Comparison of ENCODE assay signal across 21 cellular contexts in the genomic region with DNA sequence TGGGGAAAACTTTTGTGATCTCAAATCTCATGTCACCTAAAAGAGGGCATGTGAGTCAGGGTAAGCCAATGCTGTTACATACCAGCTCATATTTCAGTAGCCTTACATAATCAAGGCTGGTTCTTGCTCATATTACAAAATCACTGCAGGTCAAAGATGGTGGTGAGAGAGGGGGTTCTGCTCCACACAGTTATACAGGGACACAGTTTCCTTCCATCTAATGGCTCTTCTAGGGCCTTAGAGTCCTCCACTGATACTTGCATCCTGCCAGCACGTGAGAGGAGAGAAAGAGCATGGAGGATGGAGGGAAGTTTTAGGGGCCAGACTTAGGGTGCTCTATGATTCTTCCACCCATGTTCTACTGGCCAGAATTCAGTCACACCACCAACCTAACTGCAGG.
DNase-seq lines count a peak whose midpoint lies in the region; ATAC-seq and TF ChIP-seq lines count a peak whose summit lies in the region.
"Had no signal": no experiment of that assay in that cellular context is flagged by ENCODE, and none has a peak within 500 bp of the region (broad histone marks: within the 10 kb centered on the region; RNA-seq: fewer than 3 reads in every experiment).

No MANE protein-coding gene starts in this region.

- H3F3A ChIP-seq in GM23338 (replicated peaks; ENCODE audit: low read depth), result no peaks in the 10 kb centered on the region

- peak overlapping the region; percentile 18 for H2BK5ac ChIP-seq in trophoblast cell (ENCODE audit: low read depth, low read length, poor library complexity)

- H3K27ac ChIP-seq in GM23338 (ENCODE audit: low read depth) (no peak overlapping the region), epithelial cell of prostate (peak overlapping the region; percentile 57), trophoblast cell (ENCODE audit: low read depth, low read length) (no peak overlapping the region)
- H3K27ac ChIP-seq: BLaER1, cardiac muscle cell had no signal

- no peak overlapping the region for H2AK5ac ChIP-seq in trophoblast cell (ENCODE audit: low read length)

- H3K4me3 Mint-ChIP-seq in GM23338 (no peak overlapping the region), T-helper 17 cell (no peak overlapping the region)
- H3K4me3 Mint-ChIP-seq in activated CD4-positive, alpha-beta T cell treated with anti-CD3 and anti-CD28 coated beads for 36 hours, result no peak overlapping the region
- H3K4me3 Mint-ChIP-seq: activated naive CD4-positive, alpha-beta T cell treated with anti-CD3 and anti-CD28 coated beads for 36 hours; T-helper 1 cell treated with Interleukin-12 subunit alpha and Interleukin-12 subunit beta and Interleukin-4 antibody, amounts not matched to agents 30 μg/mL and 1 μg/mL, for 36 hours had no signal

- POLR2A ChIA-PET in activated CD4-positive, alpha-beta T cell treated with anti-CD3 and anti-CD28 coated beads for 36 hours (lab: Charles Lee), result no interaction called here

- ATAC-seq in GM23338 (no peak), T-helper 17 cell (no peak)
- ATAC-seq in activated CD4-positive, alpha-beta T cell treated with anti-CD3 and anti-CD28 coated beads for 36 hours, result no peak
- ATAC-seq: sciatic nerve had no signal

- in situ Hi-C loops in GM13977 (cut with MboI; ENCODE audit: low pct_unique_long_range_greater_than_20kb, low sequenced_read_pairs, unreplicated experiment), result loop anchor here (25.0 kb wide), 2 partner anchors 386 to 486 kb away; no protein-coding TSS in a partner anchor

- no peak for TF ChIP-seq CTCF in GM23338 (conservative IDR thresholded peaks at IDR 0.05; ENCODE audit: low read depth in 2 of 2)
- TF ChIP-seq CTCF in GM13977 (IDR thresholded peaks at IDR 0.05; ENCODE audit: extremely low read depth, insufficient read depth, missing control alignments), result no peak

- H3K36me3 Mint-ChIP-seq in GM23338 (ENCODE audit: low read depth), result no peaks in the 10 kb centered on the region
- H3K36me3 Mint-ChIP-seq in activated CD4-positive, alpha-beta T cell treated with anti-CD3 and anti-CD28 coated beads for 36 hours (ENCODE audit: low read depth), result no peaks in the 10 kb centered on the region
- no peaks in the 10 kb centered on the region for H3K36me3 Mint-ChIP-seq in T-helper 17 cell (ENCODE audit: low read depth)

- no peak overlapping the region for H3K23ac ChIP-seq in trophoblast cell (ENCODE audit: low read length)

- no peaks in the 10 kb centered on the region for H3K36me3 ChIP-seq in GM23338 (ENCODE audit: insufficient read depth)
- no peaks in the 10 kb centered on the region for H3K36me3 ChIP-seq in trophoblast cell (ENCODE audit: control insufficient read depth in 1 of 2, insufficient read depth in 2 of 2, low read length in 2 of 2)
- H3K36me3 ChIP-seq: BLaER1, cardiac muscle cell had no signal

- H4K91ac ChIP-seq in trophoblast cell (ENCODE audit: low read depth, low read length), result peak overlapping the region; percentile 76

- H3K9me3 ChIP-seq in trophoblast cell (ENCODE audit: insufficient read depth, low read depth, low read length), result no peaks in the 10 kb centered on the region
- H3K9me3 ChIP-seq in T-helper 17 cell (ENCODE audit: control insufficient read depth, low read length, poor library complexity, severe bottlenecking), result no peaks in the 10 kb centered on the region
- H3K9me3 ChIP-seq: BLaER1 had no signal

- no peak overlapping the region for H3K4ac ChIP-seq in trophoblast cell (ENCODE audit: low read depth, low read length)

- H3K27me3 ChIP-seq in GM23338 (ENCODE audit: insufficient read depth) (no peaks in the 10 kb centered on the region), trophoblast cell (ENCODE audit: insufficient read depth, low read length) (no peaks in the 10 kb centered on the region)
- H3K27me3 ChIP-seq: BLaER1, cardiac muscle cell had no signal

- peak overlapping the region; percentile 19 for H2BK120ac ChIP-seq in trophoblast cell (ENCODE audit: insufficient read depth, low read length, poor library complexity)

- no peak overlapping the region for H4K8ac ChIP-seq in trophoblast cell (ENCODE audit: low read depth, low read length)

- H3K79me2 ChIP-seq in GM23338 (replicated peaks; ENCODE audit: insufficient read depth), result no peaks in the 10 kb centered on the region
- H3K79me2 ChIP-seq in trophoblast cell (ENCODE audit: control insufficient read depth, insufficient read depth, low read length, poor library complexity), result no peaks in the 10 kb centered on the region

- WGBS in trophoblast cell (ENCODE audit: extremely low coverage, insufficient coverage, insufficient read length), result no CpG with 5 or more reads among the region's 1 CpG

- H2BK12ac ChIP-seq in trophoblast cell (ENCODE audit: low read length), result peak overlapping the region; percentile 9

- intact Hi-C loops in activated CD4-positive, alpha-beta T cell treated with anti-CD3 and anti-CD28 coated beads for 36 hours (cut with DNase I, micrococcal nuclease), result no loop called here

- H3K27me3 Mint-ChIP-seq in GM23338 (ENCODE audit: insufficient read depth, low read depth, poor library complexity) (peaks cover 2% of the 10 kb centered on the region), T-helper 17 cell (peaks cover 30% of the 10 kb centered on the region)
- H3K27me3 Mint-ChIP-seq in activated CD4-positive, alpha-beta T cell treated with anti-CD3 and anti-CD28 coated beads for 36 hours, result peaks cover 17% of the 10 kb centered on the region

- no peak overlapping the region for H4K12ac ChIP-seq in trophoblast cell (ENCODE audit: low read depth, low read length)

- DNase-seq in GM23338 (ENCODE audit: low spot score) (no peak), NCI-H524 treated with DMSO at 0.1 percent for 48 hours (lab: John Stamatoyannopoulos, UW) (peak; percentile 25), epithelial cell of prostate (ENCODE audit: low read depth, low spot score) (no peak), trophoblast cell (peak in 1 of 2 donors; percentile 64), T-helper 17 cell (no peak), GM13977 (ENCODE audit: low spot score) (no peak)
- DNase-seq in activated CD4-positive, alpha-beta T cell treated with anti-CD3 and anti-CD28 coated beads for 36 hours, result no peak
- no peak for DNase-seq in stimulated activated CD4-positive, alpha-beta T cell treated with anti-CD3 and anti-CD28 coated beads, Interleukin-12 subunit alpha, Interleukin-12 subunit beta, amount 100 ng/mL, for 4 hours
- DNase-seq: activated CD4-positive, alpha-beta T cell treated with anti-CD3 and anti-CD28 coated beads for 48 hours; activated naive CD4-positive, alpha-beta T cell treated with anti-CD3 and anti-CD28 coated beads for 36 hours; activated T-cell treated with anti-CD3 and anti-CD28 coated beads for 4 hours; effector CD8-positive, alpha-beta T cell; glutamatergic neuron; NCI-H2081; NCI-H82; stimulated activated CD4-positive, alpha-beta T cell treated with anti-CD3 and anti-CD28 coated beads, Interleukin-4, amount 100 ng/mL, for 24 hours had no signal

- peak overlapping the region; percentile 91; the same call in 1 of the 2 replicates for H2AFZ ChIP-seq in GM23338
- no peak overlapping the region for H2AFZ ChIP-seq in trophoblast cell (ENCODE audit: insufficient read depth, low read length, poor library complexity)

- H3K27ac Mint-ChIP-seq in GM23338 (no peak overlapping the region), T-helper 17 cell (no peak overlapping the region)
- H3K27ac Mint-ChIP-seq in activated CD4-positive, alpha-beta T cell treated with anti-CD3 and anti-CD28 coated beads for 36 hours, result no peak overlapping the region
- H3K27ac Mint-ChIP-seq: activated naive CD4-positive, alpha-beta T cell treated with anti-CD3 and anti-CD28 coated beads for 36 hours; T-helper 1 cell treated with Interleukin-12 subunit alpha and Interleukin-12 subunit beta and Interleukin-4 antibody, amounts not matched to agents 30 μg/mL and 1 μg/mL, for 36 hours had no signal

- peaks cover 9% of the 10 kb centered on the region; the same call in 1 of the 2 replicates for H3K4me1 ChIP-seq in GM23338 (ENCODE audit: insufficient read depth)
- peaks cover 2 to 6% of the 10 kb centered on the region in 2 experiments for H3K4me1 ChIP-seq in trophoblast cell (ENCODE audit: control insufficient read depth in 1 of 2, insufficient read depth in 2 of 2, low read length in 2 of 2)

- no peaks in the 10 kb centered on the region; the same call in 2 of the 3 replicates for H3K9me3 Mint-ChIP-seq in GM23338
- no peaks in the 10 kb centered on the region for H3K9me3 Mint-ChIP-seq in activated CD4-positive, alpha-beta T cell treated with anti-CD3 and anti-CD28 coated beads for 36 hours (ENCODE audit: low read depth)
- H3K9me3 Mint-ChIP-seq: activated naive CD4-positive, alpha-beta T cell treated with anti-CD3 and anti-CD28 coated beads for 36 hours; T-helper 1 cell treated with Interleukin-12 subunit alpha and Interleukin-12 subunit beta and Interleukin-4 antibody, amounts not matched to agents 30 μg/mL and 1 μg/mL, for 36 hours had no signal

- no peak overlapping the region for H3K4me3 ChIP-seq in GM23338
- no peak overlapping the region for H3K4me3 ChIP-seq in trophoblast cell (ENCODE audit: low read depth, low read length)
- H3K4me3 ChIP-seq: BLaER1, cardiac muscle cell, lung had no signal

- peaks cover 3% of the 10 kb centered on the region; the same call in 1 of the 2 replicates for H3K9me2 ChIP-seq in GM23338 (ENCODE audit: insufficient read depth)

- CTCF ChIA-PET in activated CD4-positive, alpha-beta T cell treated with anti-CD3 and anti-CD28 coated beads for 36 hours (lab: Charles Lee), result no interaction called here

- no peak overlapping the region for H3K18ac ChIP-seq in trophoblast cell (ENCODE audit: low read length)

- H3K4me1 Mint-ChIP-seq in GM23338 (peaks cover 20% of the 10 kb centered on the region), T-helper 17 cell (peaks cover 3% of the 10 kb centered on the region)
- H3K4me1 Mint-ChIP-seq in activated CD4-positive, alpha-beta T cell treated with anti-CD3 and anti-CD28 coated beads for 36 hours, result no peaks in the 10 kb centered on the region

- H3K14ac ChIP-seq in trophoblast cell (ENCODE audit: low read length), result peak overlapping the region; percentile 37

- no peaks in the 10 kb centered on the region for H4K20me1 ChIP-seq in GM23338 (replicated peaks; ENCODE audit: insufficient read depth)
- H4K20me1 ChIP-seq: BLaER1 had no signal

- H3K79me1 ChIP-seq in trophoblast cell (ENCODE audit: low read length), result peaks cover 6% of the 10 kb centered on the region

- H3K4me2 ChIP-seq in GM23338, result no peak overlapping the region
- no peak overlapping the region for H3K4me2 ChIP-seq in trophoblast cell (ENCODE audit: low read length)

- no peak overlapping the region for H3K9ac ChIP-seq in trophoblast cell (ENCODE audit: low read length)
- H3K9ac ChIP-seq: BLaER1 had no signal

TF ChIP-seq in GM23338, 12 proteins besides CTCF, POLR2A, EP300 and RAD21:
- TF ChIP-seq CREB1 (CRISPR knock-in tag; IDR thresholded peaks at IDR 0.05; ENCODE audit: low read depth) (no peak), POLR2AphosphoS5 (IDR thresholded peaks at IDR 0.05; ENCODE audit: low read depth) (no peak), NANOG (IDR thresholded peaks at IDR 0.05; ENCODE audit: borderline replicate concordance) (no peak)
